Comparison of ENCODE assay signal across 15 cellular contexts in the genomic region with DNA sequence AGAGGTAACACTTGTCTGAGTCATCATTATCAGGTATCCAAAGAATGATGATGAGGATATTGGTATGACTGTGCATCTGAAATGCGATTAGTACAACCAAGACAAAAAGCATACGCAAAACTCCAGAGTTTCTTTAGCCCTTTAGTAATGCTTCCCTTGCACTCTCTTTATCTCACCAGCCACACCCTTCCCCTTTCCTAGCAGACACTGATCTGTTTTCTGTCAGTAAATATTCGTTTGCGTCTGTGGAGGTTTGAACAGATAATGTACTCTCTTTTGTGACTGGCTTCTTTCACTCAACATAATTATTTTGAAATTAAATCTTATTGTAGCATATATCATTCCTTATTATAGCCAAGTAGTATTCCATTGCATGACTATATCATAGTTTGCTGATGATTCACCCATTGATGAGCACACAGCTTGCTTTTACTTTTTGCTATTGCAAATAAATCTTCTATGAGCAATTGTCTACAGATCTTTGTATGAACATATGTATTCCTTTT.
DNase-seq lines count a peak whose midpoint lies in the region; ATAC-seq and TF ChIP-seq lines count a peak whose summit lies in the region.
"Had no signal": no experiment of that assay in that cellular context is flagged by ENCODE, and none has a peak within 500 bp of the region (broad histone marks: within the 10 kb centered on the region; RNA-seq: fewer than 3 reads in every experiment).

No MANE protein-coding gene starts in this region.

- no peaks in the 10 kb centered on the region for H3K36me3 ChIP-seq in brain microvascular endothelial cell (replicated peaks)

- peak overlapping the region; percentile 10 for H3K27ac ChIP-seq in brain microvascular endothelial cell

- DNase-seq in ELR (ENCODE audit: low read depth) (peak; percentile 25), OCI-M1 (lab: John Stamatoyannopoulos, UW) (peak; percentile 75), brain microvascular endothelial cell (peak; percentile 64), iris pigment epithelial cell (ENCODE audit: low read depth) (peak; percentile 85), hepatic stellate cell (ENCODE audit: low spot score) (no peak)
- no peak for DNase-seq in stimulated activated CD4-positive, alpha-beta T cell treated with anti-CD3 and anti-CD28 coated beads, Interleukin-4, amount 100 ng/mL, for 4 hours
- DNase-seq in effector CD4-positive, alpha-beta T cell = no peak
- DNase-seq: activated CD8-positive, alpha-beta T cell treated with anti-CD3 and anti-CD28 coated beads, Interleukin-2, amount 10 ng/mL, durations not matched to agents 7 days and 5 days; COR-L47; effector memory CD8-positive, alpha-beta T cell; MV-4-11; NCI-H2081 treated with DMSO at 0.1 percent for 48 hours; RPMI8226; T-cell had no signal

- no peak for TF ChIP-seq CTCF in brain microvascular endothelial cell (IDR thresholded peaks at IDR 0.05; ENCODE audit: low read depth, low read length, missing control alignments)

- no peaks in the 10 kb centered on the region for H3K27me3 ChIP-seq in brain microvascular endothelial cell (replicated peaks)

- no peak overlapping the region for H3K4me3 ChIP-seq in brain microvascular endothelial cell (ENCODE audit: low read depth, low read length)

- ATAC-seq in HG03159 (IDR thresholded peaks at IDR 0.05; ENCODE audit: unreplicated experiment) = no peak
- ATAC-seq: activated CD8-positive, alpha-beta T cell treated with anti-CD3 and anti-CD28 coated beads, Interleukin-2, amount 10 ng/mL, durations not matched to agents 7 days and 5 days; effector memory CD8-positive, alpha-beta T cell; T-cell had no signal

- in situ Hi-C loops in brain microvascular endothelial cell (cut with HindIII; ENCODE audit: low pct_ligation_motif_present, low sequenced_read_pairs) = no loop called here

Comparison
In these comparisons a context has a peak if more than half of its experiments do, and no peak if none do; other contexts are left out.
1. DNase-seq: peak in ELR (single experiment), OCI-M1 (single experiment), brain microvascular endothelial cell (single experiment) and iris pigment epithelial cell (single experiment); none in stimulated activated CD4-positive, alpha-beta T cell treated with anti-CD3 and anti-CD28 coated beads, Interleukin-4, amount 100 ng/mL, for 4 hours (0 of 2), hepatic stellate cell (single experiment) and effector CD4-positive, alpha-beta T cell (single experiment).